Comparison of ENCODE assay signal across 11 cellular contexts in genomic region chr2:17672583-17673317, GRCh38.
DNase-seq lines count a peak whose midpoint lies in the region; ATAC-seq and TF ChIP-seq lines count a peak whose summit lies in the region.
"Had no signal": no experiment of that assay in that cellular context is flagged by ENCODE, and none has a peak within 500 bp of the region (broad histone marks: within the 10 kb centered on the region; RNA-seq: fewer than 3 reads in every experiment).

No MANE protein-coding gene starts in this region.

- H3K36me3 ChIP-seq in Caco-2 (ENCODE audit: control insufficient read depth, insufficient read depth, low read length) = no peaks in the 10 kb centered on the region
- H3K36me3 ChIP-seq: prostate gland had no signal

- H3K9me3 Mint-ChIP-seq in Caco-2 (ENCODE audit: unreplicated experiment) = no peaks in the 10 kb centered on the region

- H3K36me3 Mint-ChIP-seq in Caco-2 (ENCODE audit: insufficient read depth, unreplicated experiment) = peaks cover 43% of the 10 kb centered on the region

- H3K27me3 Mint-ChIP-seq in Caco-2 (ENCODE audit: insufficient read depth, unreplicated experiment) = no peaks in the 10 kb centered on the region

- H3K4me1 ChIP-seq in Caco-2 = no peaks in the 10 kb centered on the region
- H3K4me1 ChIP-seq: left lung, prostate gland had no signal

- POLR2A ChIA-PET in Caco-2 (lab: Charles Lee) = no interaction called here

- no peaks in the 10 kb centered on the region for H3K4me1 Mint-ChIP-seq in Caco-2 (ENCODE audit: low read depth, unreplicated experiment)

- no peak overlapping the region for H3K27ac Mint-ChIP-seq in Caco-2 (ENCODE audit: unreplicated experiment)

- CTCF ChIA-PET in Caco-2 (lab: Charles Lee) = no interaction called here

- intact Hi-C loops in Caco-2 (cut with micrococcal nuclease; ENCODE audit: unreplicated experiment) = no loop called here

- H3K9me3 ChIP-seq in Caco-2 = no peaks in the 10 kb centered on the region
- H3K9me3 ChIP-seq: left lung, prostate gland had no signal

- DNase-seq in AG08395 (ENCODE audit: low spot score) (peak; percentile 38), RKO (ENCODE audit: low spot score) (peak; percentile 93), fibroblast of the aortic adventitia (ENCODE audit: low read depth) (peak; percentile 44), UCSD-AML1 (lab: John Stamatoyannopoulos, UW; ENCODE audit: unreplicated experiment) (no peak), Caco-2 (no peak), NCI-H345 treated with DMSO at 0.1 percent for 48 hours (lab: John Stamatoyannopoulos, UW; ENCODE audit: unreplicated experiment) (no peak), NCI-H1694 (lab: John Stamatoyannopoulos, UW) (no peak)
- DNase-seq: left lung, MM.1S had no signal

- no peak overlapping the region for H3K4me3 Mint-ChIP-seq in Caco-2 (ENCODE audit: unreplicated experiment)

- TF ChIP-seq CTCF in fibroblast of the aortic adventitia (IDR thresholded peaks at IDR 0.05; ENCODE audit: insufficient read depth, low read length) (no peak), Caco-2 (IDR thresholded peaks at IDR 0.05; ENCODE audit: insufficient read depth in 1 of 2, low read depth in 1 of 2, low read length in 1 of 2, severe bottlenecking in 1 of 2, unreplicated experiment in 1 of 2) (no peak)

- H3K27me3 ChIP-seq in Caco-2 (replicated peaks; ENCODE audit: control insufficient read depth, insufficient read depth, low read length) = no peaks in the 10 kb centered on the region
- H3K27me3 ChIP-seq: left lung had no signal

- H3K4me3 ChIP-seq in fibroblast of the aortic adventitia (ENCODE audit: low read depth, low read length) (no peak overlapping the region), Caco-2 (ENCODE audit: low read depth, low read length) (no peak overlapping the region)
- H3K4me3 ChIP-seq: left lung, prostate gland had no signal

- ATAC-seq in GM19351 (IDR thresholded peaks at IDR 0.05; ENCODE audit: unreplicated experiment) = peak; percentile 60
- ATAC-seq: left lung had no signal

- BruUV-seq in Caco-2 (replicated peaks; lab: Mats Ljungman, UMichigan) = no TSS peak

Comparison
In these comparisons a context has a peak if more than half of its experiments do, and no peak if none do; other contexts are left out.
1. DNase-seq: peak in AG08395 (single experiment), RKO (single experiment) and fibroblast of the aortic adventitia (single experiment); none in UCSD-AML1 (single experiment), Caco-2 (0 of 2), NCI-H345 treated with DMSO at 0.1 percent for 48 hours (single experiment) and NCI-H1694 (single experiment).